In genomic region chr4:2823671-2824328, GRCh38 we compare ENCODE assay signal across 27 cellular contexts. TPM values are rescaled to one million over a fixed set of nuclear protein-coding genes. Genes with fewer than 3 reads are reported as not detected.
DNase-seq lines count a peak whose midpoint lies in the region; ATAC-seq and TF ChIP-seq lines count a peak whose summit lies in the region.
"Had no signal": no experiment of that assay in that cellular context is flagged by ENCODE, and none has a peak within 500 bp of the region (broad histone marks: within the 10 kb centered on the region; RNA-seq: fewer than 3 reads in every experiment).

No MANE protein-coding gene starts in this region.

- intact Hi-C loops in CD14-positive monocyte (cut with micrococcal nuclease) (no loop called here), right cardiac atrium (cut with DNase I) (no loop called here), uterus (cut with DNase I; ENCODE audit: low total_unique reads) (no loop called here)

- H3K9me3 Mint-ChIP-seq in CD14-positive monocyte (no peaks in the 10 kb centered on the region), chondrocyte (ENCODE audit: low read depth) (no peaks in the 10 kb centered on the region), GM23338 (peaks cover 3% of the 10 kb centered on the region; the same call in 2 of the 3 replicates)

- H3K4me1 Mint-ChIP-seq in CD14-positive monocyte: peaks cover 9% of the 10 kb centered on the region
- peaks cover 13% of the 10 kb centered on the region for H3K4me1 Mint-ChIP-seq in chondrocyte (ENCODE audit: low read depth)
- H3K4me1 Mint-ChIP-seq in GM23338: peaks cover 9% of the 10 kb centered on the region

- 80% methylated on average over 14 of the region's 14 CpGs for WGBS in right cardiac atrium
- no CpG with 5 or more reads among the region's 14 CpGs for WGBS in mesendoderm (ENCODE audit: extremely low coverage, insufficient coverage, low lambda C conversion rate)

- DNase-seq in CD14-positive monocyte (ENCODE audit: low spot score) (peak; percentile 42), chondrocyte (ENCODE audit: low spot score) (peak; percentile 85), right cardiac atrium (peak in 2 of 3 donors; percentile 47 to 58), osteoblast (ENCODE audit: insufficient read length, low spot score, missing footprints) (peak; percentile 82), mesendoderm (no peak), GM23338 (ENCODE audit: low spot score) (no peak), uterus (no peak)
- DNase-seq: activated CD8-positive, alpha-beta memory T cell treated with anti-CD3 and anti-CD28 coated beads for 24 hours; activated effector memory CD4-positive, alpha-beta T cell treated with Interleukin-2 at 50 U/mL for 16 hours; central memory CD4-positive, alpha-beta T cell; DMS79; GF-D8; mesenchymal stem cell; NCI-H1417 treated with DMSO at 0.1 percent for 48 hours; NCI-H2081 treated with DMSO at 0.1 percent for 48 hours; NCI-H226; NCI-H748 treated with DMSO at 0.1 percent for 48 hours; nucleus accumbens; stimulated activated CD4-positive, alpha-beta T cell treated with anti-CD3 and anti-CD28 coated beads, Interleukin-12 subunit alpha, Interleukin-12 subunit beta, amount 100 ng/mL, for 4 hours; stimulated activated CD4-positive, alpha-beta T cell treated with anti-CD3 and anti-CD28 coated beads, Interleukin-4, amount 100 ng/mL, for 24 hours; substantia nigra had no signal

- no peak overlapping the region for H2AK5ac ChIP-seq in mesendoderm (ENCODE audit: low read length)

- H2BK15ac ChIP-seq in mesendoderm (replicated peaks; ENCODE audit: low read depth): no peak overlapping the region

- H2AFZ ChIP-seq in osteoblast (ENCODE audit: low read length) (no peak overlapping the region), GM23338 (no peak overlapping the region)

- H3K9ac ChIP-seq in mesendoderm (ENCODE audit: low read length): no peak overlapping the region
- H3K9ac ChIP-seq: BLaER1 had no signal

- H3K36me3 Mint-ChIP-seq in CD14-positive monocyte: peaks cover 83 to 98% of the 10 kb centered on the region in 2 donors
- peaks cover 27% of the 10 kb centered on the region for H3K36me3 Mint-ChIP-seq in chondrocyte (ENCODE audit: low read depth)
- peaks cover 34% of the 10 kb centered on the region for H3K36me3 Mint-ChIP-seq in GM23338 (ENCODE audit: low read depth)
- H3K36me3 Mint-ChIP-seq: activated naive CD8-positive, alpha-beta T cell had no signal

- H3K27ac ChIP-seq in right cardiac atrium (ENCODE audit: low read length): no peak overlapping the region
- no peak overlapping the region for H3K27ac ChIP-seq in osteoblast (ENCODE audit: low read depth, low read length)
- H3K27ac ChIP-seq in mesendoderm (ENCODE audit: low read depth, low read length): no peak overlapping the region
- no peak overlapping the region for H3K27ac ChIP-seq in GM23338 (ENCODE audit: low read depth)
- no peak overlapping the region for H3K27ac ChIP-seq in uterus
- H3K27ac ChIP-seq: BLaER1, upper lobe of left lung had no signal

- no peak for TF ChIP-seq CTCF in CD14-positive monocyte (IDR thresholded peaks at IDR 0.05)
- TF ChIP-seq CTCF in chondrocyte (IDR thresholded peaks at IDR 0.05): no peak
- TF ChIP-seq CTCF in osteoblast (IDR thresholded peaks at IDR 0.05; ENCODE audit: extremely low read depth, low read depth, low read length): no peak
- no peak for TF ChIP-seq CTCF in GM23338 (conservative IDR thresholded peaks at IDR 0.05; ENCODE audit: low read depth in 2 of 2)
- TF ChIP-seq CTCF in uterus (IDR thresholded peaks at IDR 0.05): no peak

- H4K5ac ChIP-seq in mesendoderm (ENCODE audit: low read length): no peak overlapping the region

- no peaks in the 10 kb centered on the region for H3K27me3 ChIP-seq in right cardiac atrium (ENCODE audit: control insufficient read depth, insufficient read depth)
- H3K27me3 ChIP-seq in osteoblast (ENCODE audit: insufficient read depth, low read length): no peaks in the 10 kb centered on the region
- H3K27me3 ChIP-seq in mesendoderm (ENCODE audit: insufficient read depth, low read length, poor library complexity): no peaks in the 10 kb centered on the region
- H3K27me3 ChIP-seq in GM23338 (ENCODE audit: insufficient read depth): no peaks in the 10 kb centered on the region
- H3K27me3 ChIP-seq in uterus: no peaks in the 10 kb centered on the region
- H3K27me3 ChIP-seq: BLaER1, dorsolateral prefrontal cortex, upper lobe of left lung had no signal

- 0 out of 2 replicates have a peak, but pooled peaks cover 7% of the 10 kb centered on the region for H3F3A ChIP-seq in GM23338 (replicated peaks; ENCODE audit: low read depth)

- H3K27me3 Mint-ChIP-seq in CD14-positive monocyte (ENCODE audit: low read depth in 3 of 3) (peaks cover 0 to 2% (median 0%) of the 10 kb centered on the region in 3 donors), chondrocyte (ENCODE audit: low read depth) (no peaks in the 10 kb centered on the region), GM23338 (ENCODE audit: insufficient read depth, low read depth, poor library complexity) (peaks cover 3% of the 10 kb centered on the region)
- H3K27me3 Mint-ChIP-seq: activated naive CD8-positive, alpha-beta T cell; stimulated activated memory B cell treated with anti-CD40 and anti-IgM and Interleukin-4, amounts not matched to agents 10 μg/mL and 1 μg/mL and 100 μg/mL, for 72 hours had no signal

- peaks cover 27% of the 10 kb centered on the region for H3K79me2 ChIP-seq in osteoblast (ENCODE audit: insufficient read depth, low read length)
- H3K79me2 ChIP-seq in mesendoderm (ENCODE audit: control insufficient read depth, insufficient read depth, low read length): peaks cover 6% of the 10 kb centered on the region
- H3K79me2 ChIP-seq in GM23338 (replicated peaks; ENCODE audit: insufficient read depth): peaks cover 10% of the 10 kb centered on the region

- H3K27ac Mint-ChIP-seq in CD14-positive monocyte: no peak overlapping the region
- H3K27ac Mint-ChIP-seq in chondrocyte (ENCODE audit: unreplicated experiment): no peak overlapping the region
- no peak overlapping the region for H3K27ac Mint-ChIP-seq in GM23338
- H3K27ac Mint-ChIP-seq: activated naive CD8-positive, alpha-beta T cell; stimulated activated memory B cell treated with anti-CD40 and anti-IgM and Interleukin-4, amounts not matched to agents 10 μg/mL and 1 μg/mL and 100 μg/mL, for 72 hours had no signal

- H3K4ac ChIP-seq in mesendoderm (ENCODE audit: low read depth, low read length): no peak overlapping the region

- H4K8ac ChIP-seq in mesendoderm (ENCODE audit: low read depth, low read length): no peak overlapping the region

- H2BK120ac ChIP-seq in mesendoderm (ENCODE audit: low read depth, low read length): no peak overlapping the region

- H3K4me2 ChIP-seq in osteoblast (ENCODE audit: insufficient read depth, low read length) (no peak overlapping the region), mesendoderm (ENCODE audit: low read length) (no peak overlapping the region), GM23338 (no peak overlapping the region)
- H3K4me2 ChIP-seq: BLaER1 had no signal

- H3K4me3 Mint-ChIP-seq in CD14-positive monocyte (no peak overlapping the region), chondrocyte (ENCODE audit: unreplicated experiment) (no peak overlapping the region), GM23338 (no peak overlapping the region)
- H3K4me3 Mint-ChIP-seq: activated naive CD8-positive, alpha-beta T cell; stimulated activated memory B cell treated with anti-CD40 and anti-IgM and Interleukin-4, amounts not matched to agents 10 μg/mL and 1 μg/mL and 100 μg/mL, for 72 hours had no signal

- H3K56ac ChIP-seq in mesendoderm (ENCODE audit: low read length): no peak overlapping the region

- ATAC-seq in right cardiac atrium (no peak), GM18907 (IDR thresholded peaks at IDR 0.05; ENCODE audit: unreplicated experiment) (no peak), GM23338 (no peak)
- ATAC-seq: stimulated activated memory B cell treated with anti-CD40 and anti-IgM and Interleukin-4, amounts not matched to agents 10 μg/mL and 1 μg/mL and 100 μg/mL, for 72 hours had no signal

- H3K4me3 ChIP-seq in right cardiac atrium (ENCODE audit: low read length) (no peak overlapping the region), osteoblast (ENCODE audit: insufficient read depth, low read length) (no peak overlapping the region), mesendoderm (ENCODE audit: low read length) (no peak overlapping the region), GM23338 (no peak overlapping the region), uterus (no peak overlapping the region)
- H3K4me3 ChIP-seq: BLaER1, dorsolateral prefrontal cortex, upper lobe of left lung had no signal

- no peaks in the 10 kb centered on the region for H3K9me3 ChIP-seq in right cardiac atrium (ENCODE audit: control insufficient read depth, low read length)
- H3K9me3 ChIP-seq in osteoblast (ENCODE audit: low read depth, low read length): no peaks in the 10 kb centered on the region
- no peaks in the 10 kb centered on the region for H3K9me3 ChIP-seq in uterus
- H3K9me3 ChIP-seq: BLaER1, upper lobe of left lung had no signal

- H3K79me1 ChIP-seq in mesendoderm (ENCODE audit: low read length): peaks cover 15% of the 10 kb centered on the region

- H3K18ac ChIP-seq in mesendoderm (ENCODE audit: low read length): no peak overlapping the region

- no peak overlapping the region for H2BK5ac ChIP-seq in mesendoderm (ENCODE audit: low read length)

- H4K20me1 ChIP-seq in osteoblast (ENCODE audit: insufficient read depth, low read length): peaks cover 24% of the 10 kb centered on the region
- H4K20me1 ChIP-seq in GM23338 (replicated peaks; ENCODE audit: insufficient read depth): no peaks in the 10 kb centered on the region; the same call in 1 of the 2 replicates

- H3K4me1 ChIP-seq in right cardiac atrium (ENCODE audit: control insufficient read depth, insufficient read depth, low read length): no peaks in the 10 kb centered on the region
- no peaks in the 10 kb centered on the region for H3K4me1 ChIP-seq in osteoblast (ENCODE audit: insufficient read depth, low read length)
- no peaks in the 10 kb centered on the region for H3K4me1 ChIP-seq in mesendoderm (ENCODE audit: control insufficient read depth, low read depth, low read length)
- no peaks in the 10 kb centered on the region for H3K4me1 ChIP-seq in GM23338 (ENCODE audit: insufficient read depth)
- no peaks in the 10 kb centered on the region for H3K4me1 ChIP-seq in uterus

- H3K23ac ChIP-seq in mesendoderm (ENCODE audit: low read length): no peak overlapping the region

- no peak for TF ChIP-seq POLR2A in uterus (IDR thresholded peaks at IDR 0.05)

- H3K36me3 ChIP-seq in osteoblast (ENCODE audit: insufficient read depth, low read length) (peaks cover 30% of the 10 kb centered on the region), mesendoderm (ENCODE audit: control insufficient read depth, insufficient read depth, low read length) (peaks cover 12% of the 10 kb centered on the region), GM23338 (ENCODE audit: insufficient read depth) (0 out of 2 replicates have a peak, but pooled peaks cover 3% of the 10 kb centered on the region), uterus (no peaks in the 10 kb centered on the region)

- no peaks in the 10 kb centered on the region for H3K9me2 ChIP-seq in GM23338 (ENCODE audit: insufficient read depth)

RNA-seq across cellular contexts. Expression of gene ADD1, which starts 19.8 kb away (rescaled TPM):
- polyA plus RNA-seq in CD14-positive monocyte: 100 to 1,000 TPM in 1 of 2 donors, 10 to 100 TPM in 1; 76.1 to 103 TPM
- 240 to 269 TPM (median 256 TPM) in 3 replicates for total RNA-seq in chondrocyte
- 100 to 1,000 TPM; 215 to 256 (median 236) TPM for total RNA-seq in right cardiac atrium
- 207 TPM for polyA plus RNA-seq in right cardiac atrium
- 200 and 204 TPM in 2 replicates for total RNA-seq in osteoblast
- polyA plus RNA-seq in mesendoderm (2013, experiment 1 of 2): 202 TPM
- 195 TPM for polyA plus RNA-seq in mesendoderm (2013, experiment 2 of 2)
- 126 and 144 TPM in 2 replicates for total RNA-seq in GM23338 (2014; rRNA removed; shearing (Covaris generic))
- 119 and 126 TPM in 2 replicates for polyA plus RNA-seq in GM23338 (2016; fragmentation: Nextera tagmentation; extraction: Ambion mirVana)
- 100 to 1,000 TPM; 161 to 403 (median 225) TPM for total RNA-seq in uterus

RNA-seq across cellular contexts. Expression of gene SH3BP2, which starts 30.9 kb away (rescaled TPM):
- polyA plus RNA-seq in CD14-positive monocyte (10 to 100 TPM; 19.1 to 26.9 TPM), right cardiac atrium (21.7 TPM), GM23338 (2016; fragmentation: Nextera tagmentation; extraction: Ambion mirVana) (15.2 and 22.2 TPM in 2 replicates)
- total RNA-seq in chondrocyte (50.1 to 63.1 TPM (median 59.8 TPM) in 3 replicates), right cardiac atrium (10 to 100 TPM; 20.5 to 28.8 (median 26.3) TPM), osteoblast (26.4 and 28.0 TPM in 2 replicates), uterus (10 to 100 TPM in 3 of 4 donors, 1 to 10 TPM in 1; 6.4 to 50.0 (median 29.3) TPM)
- 19.3 TPM for polyA plus RNA-seq in mesendoderm (2013, experiment 1 of 2)
- 19.0 TPM for polyA plus RNA-seq in mesendoderm (2013, experiment 2 of 2)
- total RNA-seq in GM23338 (2014; rRNA removed; shearing (Covaris generic)): 29.9 and 43.9 TPM in 2 replicates

Comparison
In these comparisons a context has a peak if more than half of its experiments do, and no peak if none do; other contexts are left out.
1. DNase-seq: peak in CD14-positive monocyte (single experiment), chondrocyte (single experiment), right cardiac atrium (2 of 3) and osteoblast (single experiment); none in mesendoderm (single experiment), GM23338 (single experiment) and uterus (0 of 2).